In genomic region chr11:83007909-83008580, GRCh38 we compare ENCODE assay signal across 1 cellular context.
TF ChIP-seq lines count a peak whose summit lies in the region.

No MANE protein-coding gene starts in this region.

TF ChIP-seq in K562, 482 proteins besides CTCF, POLR2A, EP300 and RAD21 (continued from another document and continues in another):
- no peak for TF ChIP-seq CHD7 (IDR thresholded peaks at IDR 0.05; ENCODE audit: low read depth, low read length)
- no peak; the same call in 1 of the 2 replicates for TF ChIP-seq ZBTB2 (IDR thresholded peaks at IDR 0.05)
- no peak for TF ChIP-seq ZFP91 (CRISPR knock-in tag; IDR thresholded peaks at IDR 0.05)
- TF ChIP-seq ZNF699 (CRISPR knock-in tag; IDR thresholded peaks at IDR 0.05; ENCODE audit: insufficient replicate concordance): no peak
- no peak for TF ChIP-seq BCL6 (CRISPR knock-in tag; IDR thresholded peaks at IDR 0.05)
- TF ChIP-seq TAF1 (IDR thresholded peaks at IDR 0.05; ENCODE audit: control insufficient read depth, extremely low read depth, insufficient read depth, low read length, severe bottlenecking): peak; percentile 32
- no peak for TF ChIP-seq ZNF507 (tag; conservative IDR thresholded peaks at IDR 0.05)
- 0 out of 2 replicates have a peak, but pooled peaks have one; percentile 39 for TF ChIP-seq ELF2 (CRISPR knock-in tag; IDR thresholded peaks at IDR 0.05)
- TF ChIP-seq TAF7 (tag; IDR thresholded peaks at IDR 0.05): no peak
- TF ChIP-seq ZNF165 (CRISPR knock-in tag; IDR thresholded peaks at IDR 0.05; ENCODE audit: borderline replicate concordance): no peak
- peak; percentile 92 for TF ChIP-seq SMARCA4 (IDR thresholded peaks at IDR 0.05)
- TF ChIP-seq ZNF586 (CRISPR knock-in tag; conservative IDR thresholded peaks at IDR 0.05): no peak
- TF ChIP-seq ARID2 (IDR thresholded peaks at IDR 0.05): no peak
- TF ChIP-seq CHCHD3 (CRISPR knock-in tag; IDR thresholded peaks at IDR 0.05): no peak
- TF ChIP-seq CAMTA2 (CRISPR knock-in tag; conservative IDR thresholded peaks at IDR 0.05): no peak
- TF ChIP-seq FOXM1 (IDR thresholded peaks at IDR 0.05; ENCODE audit: low read depth): peak; percentile 82
- TF ChIP-seq FOXM1 (CRISPR knock-in tag; IDR thresholded peaks at IDR 0.05; ENCODE audit: low read depth): no peak
- TF ChIP-seq GMEB1 (CRISPR knock-in tag; IDR thresholded peaks at IDR 0.05): no peak
- no peak for TF ChIP-seq PTTG1 (tag; IDR thresholded peaks at IDR 0.05; ENCODE audit: low read depth)
- TF ChIP-seq NR4A1 (CRISPR knock-in tag; IDR thresholded peaks at IDR 0.05): no peak
- 0 out of 2 replicates have a peak, but pooled peaks have one; percentile 67 for TF ChIP-seq NR4A1 (tag; IDR thresholded peaks at IDR 0.05)
- 0 out of 2 replicates have a peak, but pooled peaks have one; percentile 74 for TF ChIP-seq SMARCC2 (IDR thresholded peaks at IDR 0.05; ENCODE audit: low read depth)
- no peak for TF ChIP-seq MCM2 (IDR thresholded peaks at IDR 0.05; ENCODE audit: low read depth)
- no peak for TF ChIP-seq ZNF780A (CRISPR knock-in tag; IDR thresholded peaks at IDR 0.05)
- TF ChIP-seq ZNF766 (CRISPR knock-in tag; conservative IDR thresholded peaks at IDR 0.05): 0 out of 2 replicates have a peak, but pooled peaks have one; percentile 67
- TF ChIP-seq ZNF23 (CRISPR knock-in tag; IDR thresholded peaks at IDR 0.05): no peak
- peak; percentile 68 to 87; a peak in 2 of 4 replicates for TF ChIP-seq ARNT (IDR thresholded peaks at IDR 0.05)
- TF ChIP-seq MIER1 (IDR thresholded peaks at IDR 0.05; ENCODE audit: low read depth): no peak
- no peak for TF ChIP-seq HMG20B (CRISPR knock-in tag; IDR thresholded peaks at IDR 0.05)
- no peak for TF ChIP-seq GATAD2B (IDR thresholded peaks at IDR 0.05; ENCODE audit: borderline replicate concordance)
- no peak for TF ChIP-seq ZNF75A (CRISPR knock-in tag; IDR thresholded peaks at IDR 0.05)
- no peak for TF ChIP-seq BRD4 (IDR thresholded peaks at IDR 0.05)
- TF ChIP-seq ZNF407 (IDR thresholded peaks at IDR 0.05; ENCODE audit: low read depth): no peak
- TF ChIP-seq THRAP3 (IDR thresholded peaks at IDR 0.05; ENCODE audit: borderline replicate concordance): no peak
- peak in 1 of 2 experiments; percentile 48; a peak in 2 of 4 replicates for TF ChIP-seq MNT (conservative IDR thresholded peaks at IDR 0.05)
